Comparison of ENCODE assay signal across 7 cellular contexts in genomic region chr4:170047774-170048354, GRCh38. TPM values are rescaled to one million over a fixed set of nuclear protein-coding genes. Genes with fewer than 3 reads are reported as not detected.
DNase-seq lines count a peak whose midpoint lies in the region; TF ChIP-seq lines count a peak whose summit lies in the region.

No MANE protein-coding gene starts in this region.

- intact Hi-C loops in ascending aorta (cut with DNase I) (loop anchor here (1.0 to 2.0 kb wide), 2 partner anchors 146 to 237 kb away; no protein-coding TSS in a partner anchor), posterior vena cava (cut with DNase I) (loop anchor here in 1 of 2 donors (2.0 kb wide), 1 partner anchor 239 kb away; no protein-coding TSS in a partner anchor)

- TF ChIP-seq CTCF in ascending aorta (IDR thresholded peaks at IDR 0.05) = peak; percentile 65 to 74 (median 66)

- no peak overlapping the region for H3K4me2 ChIP-seq in Karpas-422 (ENCODE audit: low read depth, low read length, poor library complexity, severe bottlenecking)

- H3K36me3 ChIP-seq in Karpas-422 (ENCODE audit: insufficient read depth, low read length) (no peaks in the 10 kb centered on the region), ascending aorta (no peaks in the 10 kb centered on the region)

- H3K4me1 ChIP-seq in Karpas-422 (ENCODE audit: low read length) = no peaks in the 10 kb centered on the region
- H3K4me1 ChIP-seq in ascending aorta = no peaks in the 10 kb centered on the region

- H2AFZ ChIP-seq in Karpas-422 (ENCODE audit: low read length) = no peak overlapping the region

- no peaks in the 10 kb centered on the region for H3K9me3 ChIP-seq in Karpas-422 (ENCODE audit: low read length)
- H3K9me3 ChIP-seq in ascending aorta = no peaks in the 10 kb centered on the region

- no peak overlapping the region for H3K9ac ChIP-seq in Karpas-422 (ENCODE audit: low read length)

- no peaks in the 10 kb centered on the region for H4K20me1 ChIP-seq in Karpas-422 (ENCODE audit: insufficient read depth, low read depth, low read length)

- H3K4me3 ChIP-seq in Karpas-422 (ENCODE audit: low read length) (no peak overlapping the region), ascending aorta (no peak overlapping the region)

- H3K27me3 ChIP-seq in Karpas-422 (ENCODE audit: low read length) = no peaks in the 10 kb centered on the region
- no peaks in the 10 kb centered on the region for H3K27me3 ChIP-seq in ascending aorta

- peak; percentile 7 for DNase-seq in GF-D8 (lab: John Stamatoyannopoulos, UW)
- DNase-seq in Karpas-422 = peak; percentile 71
- peak; percentile 67 for DNase-seq in SK-N-DZ (ENCODE audit: low spot score)
- DNase-seq in ascending aorta (ENCODE audit: low spot score in 2 of 2) = peak in 1 of 2 donors; percentile 68
- peak; percentile 30 for DNase-seq in iPS-NIHi11 (ENCODE audit: low spot score)
- peak; percentile 22 for DNase-seq in stimulated activated CD4-positive, alpha-beta T cell treated with anti-CD3 and anti-CD28 coated beads, Interleukin-1b, Interleukin-23, amount 100 ng/mL, for 48 hours
- no peak for DNase-seq in posterior vena cava (ENCODE audit: low spot score)

- no peaks in the 10 kb centered on the region for H3K9me2 ChIP-seq in Karpas-422 (replicated peaks; ENCODE audit: insufficient read depth, low read length)

- H3K27ac ChIP-seq in Karpas-422 (ENCODE audit: low read length) = no peak overlapping the region
- no peak overlapping the region for H3K27ac ChIP-seq in ascending aorta

- H3K79me2 ChIP-seq in Karpas-422 (ENCODE audit: low read length) = no peaks in the 10 kb centered on the region

RNA-seq across cellular contexts. Expression of gene MFAP3L, which starts 21.7 kb away (rescaled TPM):
- not detected in 2 replicates for total RNA-seq in Karpas-422 (2014; rRNA removed; shearing (Covaris generic); ENCODE audit: low replicate concordance)
- 4.3 and 8.7 TPM in 2 replicates for polyA plus RNA-seq in SK-N-DZ (2014; cell fraction: cytosol; rRNA removed)
- polyA plus RNA-seq in SK-N-DZ (2014; cell fraction: nucleus; rRNA removed) = 7.5 and 7.6 TPM in 2 replicates
- total RNA-seq in ascending aorta = 2.2 TPM
- 1 to 10 TPM; 3.0 to 5.7 TPM for total RNA-seq in posterior vena cava

RNA-seq across cellular contexts. Expression of gene AADAT, which starts 41.9 kb away (rescaled TPM):
- total RNA-seq in Karpas-422 (2014; rRNA removed; shearing (Covaris generic); ENCODE audit: low replicate concordance) = not detected in 2 replicates
- 13.6 and 13.9 TPM in 2 replicates for polyA plus RNA-seq in SK-N-DZ (2014; cell fraction: cytosol; rRNA removed)
- 31.2 and 53.8 TPM in 2 replicates for polyA plus RNA-seq in SK-N-DZ (2014; cell fraction: nucleus; rRNA removed)
- total RNA-seq in ascending aorta = 19.7 TPM
- total RNA-seq in posterior vena cava = 1 to 10 TPM; 3.5 to 4.4 TPM
